In the genomic region with DNA sequence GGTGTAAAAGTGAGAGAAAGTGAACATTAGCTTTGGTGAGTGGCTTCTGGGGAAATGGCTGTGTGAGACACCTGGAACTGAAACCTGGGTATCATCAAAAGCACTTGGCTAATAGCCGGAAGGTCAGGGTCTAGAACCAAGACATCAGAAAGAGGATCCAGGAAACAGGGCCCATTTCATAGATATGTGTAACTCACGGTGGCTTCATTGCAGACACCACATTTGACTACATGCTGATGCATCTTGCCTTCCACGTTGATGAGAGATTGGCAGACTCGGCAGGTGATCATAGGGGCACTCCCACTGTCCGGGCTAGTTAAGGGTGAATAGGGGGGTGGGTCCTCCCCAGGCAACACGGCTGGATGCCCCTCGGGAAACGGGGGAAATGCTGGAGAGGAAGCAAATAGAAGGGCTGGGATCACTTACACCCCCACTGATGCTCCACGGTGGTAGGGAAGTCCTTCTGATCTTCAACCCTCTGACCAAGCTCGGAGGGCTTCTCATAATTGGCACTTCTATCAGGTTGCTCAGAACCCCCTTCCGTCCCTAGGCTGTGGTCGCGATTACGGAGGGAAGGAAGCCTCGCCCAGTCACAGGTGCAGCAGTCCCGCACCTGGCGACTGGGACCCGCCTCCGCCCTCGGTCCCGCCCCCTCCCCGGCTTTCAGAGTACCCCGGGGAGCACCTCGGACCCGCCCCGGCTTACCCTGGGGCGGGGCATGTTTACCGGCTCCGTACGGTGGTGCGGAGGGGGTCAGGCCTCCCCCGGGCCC, we compare ENCODE assay signal across 8 cellular contexts. TPM values are rescaled to one million over a fixed set of nuclear protein-coding genes. Genes with fewer than 3 reads are reported as not detected.
A peak's percentile ranks its signal among the peaks of the same experiment; 100 is the strongest.
DNase-seq lines count a peak whose midpoint lies in the region; ATAC-seq and TF ChIP-seq lines count a peak whose summit lies in the region.

No MANE protein-coding gene starts in this region.

- H3K4me2 ChIP-seq in SK-N-SH = peak overlapping the region; percentile 90

- H3K9me3 ChIP-seq in SK-N-SH (no peaks in the 10 kb centered on the region), HUES6 (ENCODE audit: control insufficient read depth, insufficient read depth, low read depth, low read length) (no peaks in the 10 kb centered on the region), subcutaneous abdominal adipose tissue (ENCODE audit: control insufficient read depth in 5 of 5, low read length in 5 of 5) (no peaks in the 10 kb centered on the region)

- intact Hi-C loops in dendritic cell treated with granulocyte-macrophage colony-stimulating factor and Interleukin-4, amounts not matched to agents 40 ng/mL and 50 ng/mL, for 4 days (cut with micrococcal nuclease) = loop anchor here (1.0 kb wide), 1 partner anchor 9 kb away; a partner anchor contains a TSS

- CTCF ChIA-PET in SK-N-SH (lab: Yijun Ruan, JAX) = interaction anchor here (0.5 to 1.5 kb wide), 2 partner anchors 127 to 133 kb away, joined by 3 read pairs; no protein-coding TSS in a partner anchor
- CTCF ChIA-PET in WTC11 (lab: Charles Lee) = interaction anchor here (1.1 to 4.2 kb wide), 11 partner anchors 9 to 397 kb away, joined by 3 to 21 read pairs (median 6); a partner anchor contains a TSS

- H3K27me3 Mint-ChIP-seq in WTC11 (ENCODE audit: low read depth) = peaks cover 4% of the 10 kb centered on the region
- H3K27me3 Mint-ChIP-seq in dendritic cell treated with granulocyte-macrophage colony-stimulating factor and Interleukin-4, amounts not matched to agents 40 ng/mL and 50 ng/mL, for 4 days = no peaks in the 10 kb centered on the region
- H3K27me3 Mint-ChIP-seq in mesothelial cell of epicardium (ENCODE audit: low read depth) = peaks cover 4% of the 10 kb centered on the region

- H3K27ac Mint-ChIP-seq in WTC11 (peak overlapping the region; percentile 93), mesothelial cell of epicardium (peak overlapping the region; percentile 93)
- peak overlapping the region; percentile 88 for H3K27ac Mint-ChIP-seq in dendritic cell treated with granulocyte-macrophage colony-stimulating factor and Interleukin-4, amounts not matched to agents 40 ng/mL and 50 ng/mL, for 4 days

- no peaks in the 10 kb centered on the region for H3K9me3 Mint-ChIP-seq in WTC11
- no peaks in the 10 kb centered on the region for H3K9me3 Mint-ChIP-seq in dendritic cell treated with granulocyte-macrophage colony-stimulating factor and Interleukin-4, amounts not matched to agents 40 ng/mL and 50 ng/mL, for 4 days
- no peaks in the 10 kb centered on the region for H3K9me3 Mint-ChIP-seq in mesothelial cell of epicardium

- H4K20me1 ChIP-seq in SK-N-SH (ENCODE audit: insufficient read depth) = no peaks in the 10 kb centered on the region

- H3K27me3 ChIP-seq in SK-N-SH (ENCODE audit: insufficient read depth) (no peaks in the 10 kb centered on the region), HUES6 (ENCODE audit: control insufficient read depth, insufficient read depth, low read length) (no peaks in the 10 kb centered on the region), subcutaneous abdominal adipose tissue (ENCODE audit: control insufficient read depth in 5 of 5, insufficient read depth in 4 of 5, low read length in 5 of 5) (no peaks in the 10 kb centered on the region)

- WGBS in SK-N-SH (ENCODE audit: low lambda C conversion rate) = 11% methylated on average over 13 of the region's 32 CpGs

- peaks cover 41% of the 10 kb centered on the region for H3K79me2 ChIP-seq in SK-N-SH (ENCODE audit: insufficient read depth)

- H3K4me1 Mint-ChIP-seq in WTC11 = peaks cover 16% of the 10 kb centered on the region
- H3K4me1 Mint-ChIP-seq in dendritic cell treated with granulocyte-macrophage colony-stimulating factor and Interleukin-4, amounts not matched to agents 40 ng/mL and 50 ng/mL, for 4 days (ENCODE audit: low read depth) = peaks cover 30% of the 10 kb centered on the region
- peaks cover 16% of the 10 kb centered on the region for H3K4me1 Mint-ChIP-seq in mesothelial cell of epicardium

- H3K4me3 ChIP-seq in SK-N-SH (ENCODE audit: low read depth in 2 of 2, low read length in 1 of 2) (peak overlapping the region; percentile 81 to 92), HUES6 (ENCODE audit: low read depth, low read length) (peak overlapping the region; percentile 97), subcutaneous abdominal adipose tissue (ENCODE audit: low read depth in 1 of 5, low read length in 5 of 5) (peak overlapping the region; percentile 70 to 95 (median 85))

- H3K36me3 Mint-ChIP-seq in WTC11 (peaks cover 20% of the 10 kb centered on the region), mesothelial cell of epicardium (peaks cover 6% of the 10 kb centered on the region)
- H3K36me3 Mint-ChIP-seq in dendritic cell treated with granulocyte-macrophage colony-stimulating factor and Interleukin-4, amounts not matched to agents 40 ng/mL and 50 ng/mL, for 4 days (ENCODE audit: low read depth) = no peaks in the 10 kb centered on the region

- H3K9ac ChIP-seq in SK-N-SH = peak overlapping the region; percentile 85
- H3K9ac ChIP-seq in HUES6 (ENCODE audit: low read length) = peak overlapping the region; percentile 81
- H3K9ac ChIP-seq in subcutaneous abdominal adipose tissue (ENCODE audit: low read length in 5 of 5) = peak overlapping the region; percentile 79 to 94 (median 87)

- H3K36me3 ChIP-seq in SK-N-SH (replicated peaks in 1 of 2; ENCODE audit: control insufficient read depth in 1 of 2, insufficient read depth in 2 of 2, low read length in 1 of 2) (peaks cover 38 to 43% of the 10 kb centered on the region in 2 experiments), HUES6 (ENCODE audit: control insufficient read depth, insufficient read depth, low read length) (peaks cover 48% of the 10 kb centered on the region), subcutaneous abdominal adipose tissue (ENCODE audit: control insufficient read depth in 5 of 5, insufficient read depth in 5 of 5, low read length in 5 of 5) (peaks cover 12 to 33% (median 30%) of the 10 kb centered on the region in 5 donors)

- peak overlapping the region; percentile 67 to 77; a peak in 3 of 4 replicates for H3K27ac ChIP-seq in SK-N-SH (ENCODE audit: low read depth in 2 of 2, low read length in 1 of 2)
- peak overlapping the region; percentile 78; the same call in 1 of the 2 replicates for H3K27ac ChIP-seq in HUES6 (ENCODE audit: low read depth, low read length)
- peak overlapping the region; percentile 79 for H3K27ac ChIP-seq in subcutaneous abdominal adipose tissue (ENCODE audit: low read depth, low read length)

- no peak for TF ChIP-seq EP300 in SK-N-SH (IDR thresholded peaks at IDR 0.05; ENCODE audit: borderline replicate concordance in 1 of 2, low read depth in 1 of 2, low read length in 1 of 2)

- TF ChIP-seq CTCF in SK-N-SH (IDR thresholded peaks at IDR 0.05) (no peak), WTC11 (IDR thresholded peaks at IDR 0.05) (no peak), mesothelial cell of epicardium (IDR thresholded peaks at IDR 0.05; ENCODE audit: unreplicated experiment) (no peak)

- no peaks in the 10 kb centered on the region for H3K9me2 ChIP-seq in SK-N-SH

- H3K4me3 Mint-ChIP-seq in WTC11 = peak overlapping the region; percentile 84
- H3K4me3 Mint-ChIP-seq in dendritic cell treated with granulocyte-macrophage colony-stimulating factor and Interleukin-4, amounts not matched to agents 40 ng/mL and 50 ng/mL, for 4 days = peak overlapping the region; percentile 97
- H3K4me3 Mint-ChIP-seq in mesothelial cell of epicardium = peak overlapping the region; percentile 70

- peak overlapping the region; percentile 24; the same call in 1 of the 2 replicates for H2AFZ ChIP-seq in SK-N-SH (ENCODE audit: low read depth)

- POLR2A ChIA-PET in SK-N-SH (lab: Yijun Ruan, JAX) = interaction anchor here (1.1 to 1.7 kb wide), 3 partner anchors 10 to 117 kb away, joined by 4 to 14 read pairs (median 10); a partner anchor contains a TSS
- POLR2A ChIA-PET in WTC11 (lab: Charles Lee) = interaction anchor here (1.4 to 1.7 kb wide), 4 partner anchors 9 to 148 kb away, joined by 3 to 33 read pairs (median 10); a partner anchor contains a TSS

- DNase-seq in SK-N-SH (no peak), WTC11 (ENCODE audit: low spot score) (peak; percentile 70), mesothelial cell of epicardium (ENCODE audit: low spot score in 2 of 2, unreplicated experiment in 2 of 2) (peak in 1 of 2 experiments; percentile 43), EL (no peak)

- peaks cover 17% of the 10 kb centered on the region for H3F3A ChIP-seq in SK-N-SH (replicated peaks; ENCODE audit: insufficient read depth)

- ATAC-seq in SK-N-SH treated with all-trans-retinoic acid at 6 μM for 48 hours = no peak; the same call in 2 of the 3 replicates
- peak; percentile 18 for ATAC-seq in WTC11

- H3K4me1 ChIP-seq in SK-N-SH (ENCODE audit: control insufficient read depth in 1 of 2, insufficient read depth in 2 of 2, low read depth in 1 of 2, low read length in 1 of 2) (peaks cover 9 to 21% of the 10 kb centered on the region in 2 experiments; a peak in 3 of 4 replicates), HUES6 (ENCODE audit: control insufficient read depth, insufficient read depth, low read length) (peaks cover 8% of the 10 kb centered on the region), subcutaneous abdominal adipose tissue (ENCODE audit: control insufficient read depth in 5 of 5, insufficient read depth in 5 of 5, low read length in 5 of 5) (peaks cover 8 to 43% (median 37%) of the 10 kb centered on the region in 5 donors)

- TF ChIP-seq RAD21 in SK-N-SH (IDR thresholded peaks at IDR 0.05; ENCODE audit: low read length) = no peak

RNA-seq across cellular contexts. Expression of a gene that starts 0.6 kb away (rescaled TPM):
- 30.7 and 38.9 TPM in 2 replicates for polyA plus RNA-seq in SK-N-SH (2012; rRNA removed)
- 19.5 and 25.1 TPM in 2 replicates for polyA plus RNA-seq in SK-N-SH (2012; cell fraction: cytosol; rRNA removed)
- 71.7 and 88.9 TPM in 2 replicates for polyA plus RNA-seq in SK-N-SH (2012; cell fraction: nucleus; rRNA removed)
- 28.3 to 34.1 TPM (median 29.7 TPM) in 3 replicates for total RNA-seq in WTC11 (2021)
- 32.3 to 37.5 TPM (median 33.7 TPM) in 3 replicates for total RNA-seq in mesothelial cell of epicardium

RNA-seq across cellular contexts. Expression of a gene that starts 5.6 kb away (rescaled TPM):
- 279 and 291 TPM in 2 replicates for polyA plus RNA-seq in SK-N-SH (2012; rRNA removed)
- 279 and 296 TPM in 2 replicates for polyA plus RNA-seq in SK-N-SH (2012; cell fraction: cytosol; rRNA removed)
- polyA plus RNA-seq in SK-N-SH (2012; cell fraction: nucleus; rRNA removed) = 294 and 297 TPM in 2 replicates
- total RNA-seq in WTC11 (2021) (299 to 324 TPM (median 308 TPM) in 3 replicates), mesothelial cell of epicardium (283 to 304 TPM (median 299 TPM) in 3 replicates)

RNA-seq across cellular contexts. Expression of a gene that starts 6.0 kb away (rescaled TPM):
- 32.9 and 38.7 TPM in 2 replicates for polyA plus RNA-seq in SK-N-SH (2012; rRNA removed)
- 18.2 and 24.9 TPM in 2 replicates for polyA plus RNA-seq in SK-N-SH (2012; cell fraction: cytosol; rRNA removed)
- 119 and 124 TPM in 2 replicates for polyA plus RNA-seq in SK-N-SH (2012; cell fraction: nucleus; rRNA removed)
- total RNA-seq in WTC11 (2021) = 33.3 to 40.0 TPM (median 37.3 TPM) in 3 replicates
- 67.0 to 72.9 TPM (median 69.7 TPM) in 3 replicates for total RNA-seq in mesothelial cell of epicardium

RNA-seq across cellular contexts. Expression of a gene that starts 8.6 kb away (rescaled TPM):
- 29.8 and 38.2 TPM in 2 replicates for polyA plus RNA-seq in SK-N-SH (2012; rRNA removed)
- 24.6 and 32.4 TPM in 2 replicates for polyA plus RNA-seq in SK-N-SH (2012; cell fraction: cytosol; rRNA removed)
- 21.8 and 41.6 TPM in 2 replicates for polyA plus RNA-seq in SK-N-SH (2012; cell fraction: nucleus; rRNA removed)
- 72.7 to 95.8 TPM (median 75.0 TPM) in 3 replicates for total RNA-seq in WTC11 (2021)
- total RNA-seq in mesothelial cell of epicardium = 10.3 to 11.3 TPM (median 10.4 TPM) in 3 replicates

RNA-seq across cellular contexts. Expression of a gene that starts 24.7 kb away (rescaled TPM):
- not detected in 2 replicates for polyA plus RNA-seq in SK-N-SH (2012; rRNA removed)
- under 0.01 TPM in 1 of 2 replicates, not detected in the other for polyA plus RNA-seq in SK-N-SH (2012; cell fraction: cytosol; rRNA removed)
- 0.02 and 0.08 TPM in 2 replicates for polyA plus RNA-seq in SK-N-SH (2012; cell fraction: nucleus; rRNA removed)
- 0.07 to 0.18 TPM (median 0.17 TPM) in 3 replicates for total RNA-seq in WTC11 (2021)
- 0.11 to 0.16 TPM (median 0.13 TPM) in 3 replicates for total RNA-seq in mesothelial cell of epicardium
